In the genomic region with DNA sequence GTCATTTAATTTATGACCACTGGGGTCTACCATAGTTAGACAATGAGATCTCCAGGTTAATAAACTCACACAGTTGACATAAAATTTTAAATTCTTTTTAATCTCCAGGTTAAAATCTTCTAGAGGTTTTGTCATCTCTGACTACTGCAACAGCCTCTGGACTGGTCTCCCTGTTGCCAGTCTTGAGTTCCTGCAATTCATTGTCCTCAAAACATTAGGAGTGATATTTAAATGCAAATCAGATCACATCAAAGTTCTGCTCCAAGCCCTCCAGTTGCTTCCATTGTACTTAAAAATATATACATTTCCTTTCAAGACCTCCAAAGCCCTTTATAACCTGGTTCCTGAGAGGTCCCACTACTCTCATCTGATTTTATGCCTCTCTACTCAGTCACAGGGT, we compare ENCODE assay signal across 1 cellular context.
TF ChIP-seq lines count a peak whose summit lies in the region.

No MANE protein-coding gene starts in this region.

TF ChIP-seq in H1, 55 proteins besides CTCF, POLR2A, EP300 and RAD21 (continued from another document):
- no peak for TF ChIP-seq JUND (IDR thresholded peaks at IDR 0.05; ENCODE audit: low read length)
- no peak for TF ChIP-seq SP4 (IDR thresholded peaks at IDR 0.05; ENCODE audit: low read length)
